Comparison of ENCODE assay signal across 21 cellular contexts in the genomic region with DNA sequence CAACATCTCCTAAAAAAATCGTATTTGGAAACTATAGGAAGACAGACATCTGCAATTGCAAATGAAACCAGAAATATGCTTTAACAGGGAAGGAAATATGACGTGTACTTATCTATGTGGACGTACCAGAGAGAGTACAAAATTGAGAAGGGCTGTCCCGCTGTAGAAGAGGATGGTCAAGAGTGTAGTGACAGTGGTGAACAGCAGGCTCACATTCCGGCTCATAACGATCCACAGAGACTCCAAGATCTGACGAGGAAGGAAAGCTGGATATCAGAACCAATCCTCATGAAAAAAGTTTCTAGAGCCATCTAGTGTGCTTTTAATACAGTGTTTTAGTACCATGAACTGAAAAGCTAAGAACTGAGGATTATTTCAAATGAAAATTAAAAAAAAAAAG.
"Had no signal": no experiment of that assay in that cellular context is flagged by ENCODE, and none has a peak within 500 bp of the region (broad histone marks: within the 10 kb centered on the region; RNA-seq: fewer than 3 reads in every experiment).

No MANE protein-coding gene starts in this region.

- H3K27ac ChIP-seq: KMS-11, SJCRH30 had no signal

- ATAC-seq: K562, SK-N-SH treated with all-trans-retinoic acid at 6 μM for 48 hours had no signal

- H3K4me3 ChIP-seq: K562, SJCRH30 had no signal

- H3K4me3 Mint-ChIP-seq: IgD-negative memory B cell had no signal

- H3K4me1 Mint-ChIP-seq: IgD-negative memory B cell had no signal

- H3K9me3 ChIP-seq: SJCRH30 had no signal

- H3K4me1 ChIP-seq: SJCRH30 had no signal

- DNase-seq: Kasumi-1, MM.1S, NCI-H1092 treated with DMSO at 0.1 percent for 48 hours, NCI-H1436, NCI-H187, NCI-H2029, NCI-H2081 treated with DMSO at 0.1 percent for 48 hours, NCI-H2171, NCI-H226, NCI-H446, NCI-H510A, NCI-H524 treated with DMSO at 0.1 percent for 48 hours, NCI-H69, NCI-H774, RPMI8226, SHP77 treated with DMSO at 0.1 percent for 48 hours, SJCRH30 had no signal

- H3K9ac ChIP-seq: KMS-11 had no signal

- H3K27me3 Mint-ChIP-seq: IgD-negative memory B cell had no signal

- H3K27me3 ChIP-seq: SJCRH30 had no signal

- H3K27ac Mint-ChIP-seq: IgD-negative memory B cell had no signal

- H3K9me3 Mint-ChIP-seq: IgD-negative memory B cell had no signal
